In genomic region chr1:119713039-119713537, GRCh38 we compare ENCODE assay signal across 8 cellular contexts. TPM values are rescaled to one million over a fixed set of nuclear protein-coding genes. Genes with fewer than 3 reads are reported as not detected.
DNase-seq lines count a peak whose midpoint lies in the region; ATAC-seq, FAIRE-seq and TF ChIP-seq lines count a peak whose summit lies in the region.

No MANE protein-coding gene starts in this region.

- H3K9ac ChIP-seq in astrocyte (ENCODE audit: low read length) (peak overlapping the region; percentile 78), keratinocyte (ENCODE audit: control insufficient read depth, extremely low read depth, insufficient read depth, low read length) (peak overlapping the region; percentile 84)

- peaks cover 8 to 15% (median 10%) of the 10 kb centered on the region in 4 donors for H3K4me1 Mint-ChIP-seq in CD4-positive, CD25-positive, alpha-beta regulatory T cell
- H3K4me1 Mint-ChIP-seq in astrocyte (ENCODE audit: low read depth, unreplicated experiment): peaks cover 31% of the 10 kb centered on the region

- WGBS in testis, 2 donors: 15 to 19% methylated on average over 15 of the region's 15 CpGs

- no peaks in the 10 kb centered on the region for H3K36me3 ChIP-seq in CD4-positive, CD25-positive, alpha-beta regulatory T cell (ENCODE audit: control insufficient read depth, insufficient read depth, low read length)
- H3K36me3 ChIP-seq in KOPT-K1 (ENCODE audit: insufficient read depth, low read length) (peaks cover 12% of the 10 kb centered on the region; the same call in 1 of the 2 replicates), astrocyte (ENCODE audit: insufficient read depth, low read length) (no peaks in the 10 kb centered on the region), keratinocyte (ENCODE audit: control insufficient read depth in 2 of 2, extremely low read depth in 1 of 2, insufficient read depth in 2 of 2, low read length in 2 of 2) (peaks cover 0 to 11% of the 10 kb centered on the region in 2 experiments), testis (ENCODE audit: low read depth, missing control alignments) (no peaks in the 10 kb centered on the region)

- no peaks in the 10 kb centered on the region for H3K9me3 ChIP-seq in CD4-positive, CD25-positive, alpha-beta regulatory T cell (ENCODE audit: control insufficient read depth in 2 of 2, low read length in 2 of 2)
- H3K9me3 ChIP-seq in KOPT-K1 (ENCODE audit: insufficient read depth, low read length, poor library complexity, severe bottlenecking) (no peaks in the 10 kb centered on the region), astrocyte (ENCODE audit: insufficient read depth, low read depth, low read length) (no peaks in the 10 kb centered on the region), keratinocyte (ENCODE audit: control insufficient read depth, low read depth, low read length) (no peaks in the 10 kb centered on the region), testis (no peaks in the 10 kb centered on the region)

- peaks cover 7% of the 10 kb centered on the region for H3K27me3 ChIP-seq in CD4-positive, CD25-positive, alpha-beta regulatory T cell (ENCODE audit: control insufficient read depth, insufficient read depth, low read length)
- peaks cover 6% of the 10 kb centered on the region for H3K27me3 ChIP-seq in astrocyte (ENCODE audit: insufficient read depth, low read length)
- H3K27me3 ChIP-seq in keratinocyte (ENCODE audit: control insufficient read depth, extremely low read depth, insufficient read depth, low read length): no peaks in the 10 kb centered on the region
- no peaks in the 10 kb centered on the region for H3K27me3 ChIP-seq in testis

- H3K4me1 ChIP-seq in CD4-positive, CD25-positive, alpha-beta regulatory T cell (ENCODE audit: control insufficient read depth, insufficient read depth, low read length, poor library complexity, severe bottlenecking): peaks cover 11% of the 10 kb centered on the region
- H3K4me1 ChIP-seq in astrocyte (ENCODE audit: insufficient read depth, low read length) (peaks cover 12% of the 10 kb centered on the region), keratinocyte (ENCODE audit: control insufficient read depth, extremely low read depth, insufficient read depth, low read length) (peaks cover 28% of the 10 kb centered on the region), testis (peaks cover 33% of the 10 kb centered on the region)

- H3K4me3 Mint-ChIP-seq in CD4-positive, CD25-positive, alpha-beta regulatory T cell: peak overlapping the region; percentile 39 to 93 (median 72)
- H3K4me3 Mint-ChIP-seq in astrocyte (ENCODE audit: unreplicated experiment): peak overlapping the region; percentile 89

- no peak for TF ChIP-seq POLR2A in testis (IDR thresholded peaks at IDR 0.05)

- FAIRE-seq in astrocyte (lab: Jason Lieb, UNC): no peak
- no peak for FAIRE-seq in keratinocyte (lab: Jason Lieb, UNC)

- TF ChIP-seq CTCF in astrocyte (IDR thresholded peaks at IDR 0.05; ENCODE audit: insufficient read depth, low read depth, low read length) (no peak), keratinocyte (optimal IDR thresholded peaks at IDR 0.05 in 1 of 3, IDR thresholded peaks at IDR 0.05 in 1 of 3, conservative IDR thresholded peaks at IDR 0.05 in 1 of 3; ENCODE audit: extremely low read depth in 1 of 3, insufficient read depth in 2 of 3, low read length in 3 of 3) (no peak), testis (IDR thresholded peaks at IDR 0.05) (no peak)

- ATAC-seq in CD4-positive, CD25-positive, alpha-beta regulatory T cell (ENCODE audit: low read depth in 2 of 2): no peak
- ATAC-seq in GM18907 (IDR thresholded peaks at IDR 0.05; ENCODE audit: unreplicated experiment): no peak

- H3K27ac Mint-ChIP-seq in CD4-positive, CD25-positive, alpha-beta regulatory T cell: no peak overlapping the region
- peak overlapping the region; percentile 98 for H3K27ac Mint-ChIP-seq in astrocyte (ENCODE audit: unreplicated experiment)

- peaks cover 12% of the 10 kb centered on the region for H4K20me1 ChIP-seq in astrocyte (ENCODE audit: insufficient read depth, low read length)
- peaks cover 6% of the 10 kb centered on the region for H4K20me1 ChIP-seq in keratinocyte (ENCODE audit: control insufficient read depth, extremely low read depth, insufficient read depth, low read length)

- dilution Hi-C loops in keratinocyte (cut with MboI; ENCODE audit: extremely low pct_ligation_motif_present, low sequenced_read_pairs): no loop called here

- peaks cover 39% of the 10 kb centered on the region for H3K27me3 Mint-ChIP-seq in CD4-positive, CD25-positive, alpha-beta regulatory T cell
- peaks cover 11% of the 10 kb centered on the region for H3K27me3 Mint-ChIP-seq in astrocyte (ENCODE audit: low read depth, unreplicated experiment)

- peaks cover 0 to 2% (median 0%) of the 10 kb centered on the region in 7 donors for H3K9me3 Mint-ChIP-seq in CD4-positive, CD25-positive, alpha-beta regulatory T cell
- no peaks in the 10 kb centered on the region for H3K9me3 Mint-ChIP-seq in astrocyte (ENCODE audit: unreplicated experiment)

- intact Hi-C loops in testis (cut with DNase I; ENCODE audit: low total_unique reads): no loop called here

- no peak overlapping the region for H3K4me3 ChIP-seq in CD4-positive, CD25-positive, alpha-beta regulatory T cell (ENCODE audit: low read depth, low read length)
- H3K4me3 ChIP-seq in astrocyte (ENCODE audit: insufficient read depth, low read depth, low read length) (peak overlapping the region; percentile 58), keratinocyte (ENCODE audit: control insufficient read depth in 2 of 3, extremely low read depth in 1 of 3, insufficient read depth in 2 of 3, low read depth in 1 of 3, low read length in 3 of 3) (peak overlapping the region; percentile 32 to 73 (median 62)), testis (peak overlapping the region; percentile 59 to 65)

- no peaks in the 10 kb centered on the region for H3K9me1 ChIP-seq in keratinocyte (ENCODE audit: control insufficient read depth, extremely low read depth, insufficient read depth, low read length)

- H2AFZ ChIP-seq in astrocyte (ENCODE audit: low read depth, low read length) (peak overlapping the region; percentile 67), keratinocyte (ENCODE audit: control insufficient read depth, low read length) (peak overlapping the region; percentile 72)

- no peak overlapping the region for H3K27ac ChIP-seq in CD4-positive, CD25-positive, alpha-beta regulatory T cell (ENCODE audit: insufficient read depth, low read length, poor library complexity, severe bottlenecking)
- H3K27ac ChIP-seq in KOPT-K1 (ENCODE audit: low read depth, low read length, poor library complexity, severe bottlenecking) (peak overlapping the region; percentile 85), astrocyte (ENCODE audit: low read depth, low read length) (no peak overlapping the region), keratinocyte (ENCODE audit: control insufficient read depth, insufficient read depth, low read length) (peak overlapping the region; percentile 85), testis (peak overlapping the region; percentile 53 to 72)

- H3K4me2 ChIP-seq in astrocyte (ENCODE audit: low read length) (peak overlapping the region; percentile 99), keratinocyte (ENCODE audit: control insufficient read depth, extremely low read depth, insufficient read depth, low read depth, low read length) (peak overlapping the region; percentile 75)

- H3K79me2 ChIP-seq in astrocyte (ENCODE audit: insufficient read depth, low read length): peaks cover 22% of the 10 kb centered on the region
- H3K79me2 ChIP-seq in keratinocyte (ENCODE audit: control insufficient read depth, insufficient read depth, low read length): peaks cover 43% of the 10 kb centered on the region

- no peaks in the 10 kb centered on the region for H3K36me3 Mint-ChIP-seq in CD4-positive, CD25-positive, alpha-beta regulatory T cell
- peaks cover 3% of the 10 kb centered on the region for H3K36me3 Mint-ChIP-seq in astrocyte (ENCODE audit: low read depth, unreplicated experiment)

- DNase-seq in CD4-positive, CD25-positive, alpha-beta regulatory T cell: no peak
- peak; percentile 26 for DNase-seq in astrocyte (ENCODE audit: low read depth)
- DNase-seq in keratinocyte (ENCODE audit: low read depth, low spot score): no peak
- peak; percentile 50 for DNase-seq in testis
- DNase-seq in mesenteric fat pad (ENCODE audit: low spot score): no peak
- no peak for DNase-seq in NK-92 (lab: John Stamatoyannopoulos, UW; ENCODE audit: unreplicated experiment)

RNA-seq across cellular contexts. Expression of gene PHGDH, which starts 1.4 kb away (rescaled TPM):
- 4.9 TPM for total RNA-seq in CD4-positive, CD25-positive, alpha-beta regulatory T cell
- 1 to 10 TPM; 1.5 to 6.6 (median 3.3) TPM for polyA plus RNA-seq in CD4-positive, CD25-positive, alpha-beta regulatory T cell
- total RNA-seq in astrocyte (371 and 509 TPM in 2 replicates), testis (100 to 1,000 TPM in 1 of 2 donors, 10 to 100 TPM in 1; 85.3 to 161 TPM), mesenteric fat pad (30.1 TPM)
- polyA plus RNA-seq in keratinocyte (20.8 to 40.3 TPM (median 29.1 TPM) in 3 replicates), testis (ENCODE audit: insufficient read depth, low read depth, low replicate concordance) (131 TPM)
- 91.3 TPM for polyA plus RNA-seq in keratinocyte (2011; ENCODE audit: low read depth)
- polyA plus RNA-seq in keratinocyte (2011; cell fraction: cytosol; rRNA removed): 12.3 and 21.0 TPM in 2 replicates
- 15.2 and 17.6 TPM in 2 replicates for polyA plus RNA-seq in keratinocyte (2011; cell fraction: nucleus; rRNA removed)
- 69.9 and 79.4 TPM in 2 replicates for polyA plus RNA-seq in keratinocyte (2012; ENCODE audit: low replicate concordance)
- polyA minus RNA-seq in keratinocyte: 31.6 to 64.3 TPM (median 62.2 TPM) in 3 replicates
- 30.5 TPM for polyA minus RNA-seq in keratinocyte (2011; cell fraction: cytosol; rRNA and poly(A)+ RNA removed)
- polyA minus RNA-seq in keratinocyte (2011; cell fraction: nucleus; rRNA and poly(A)+ RNA removed): 9.3 and 9.9 TPM in 2 replicates

RNA-seq across cellular contexts. Expression of gene HMGCS2, which starts 55.6 kb away (rescaled TPM):
- total RNA-seq in CD4-positive, CD25-positive, alpha-beta regulatory T cell: not detected
- not detected for polyA plus RNA-seq in CD4-positive, CD25-positive, alpha-beta regulatory T cell
- not detected in 2 replicates for total RNA-seq in astrocyte
- 0.05 TPM in 1 of 3 replicates, not detected in the others for polyA plus RNA-seq in keratinocyte
- not detected for polyA plus RNA-seq in keratinocyte (2011; ENCODE audit: low read depth)
- polyA plus RNA-seq in keratinocyte (2011; cell fraction: cytosol; rRNA removed): not detected in 2 replicates
- polyA plus RNA-seq in keratinocyte (2011; cell fraction: nucleus; rRNA removed): not detected in 2 replicates
- polyA plus RNA-seq in keratinocyte (2012; ENCODE audit: low replicate concordance): not detected in 2 replicates
- not detected in 3 replicates for polyA minus RNA-seq in keratinocyte
- polyA minus RNA-seq in keratinocyte (2011; cell fraction: cytosol; rRNA and poly(A)+ RNA removed): not detected
- not detected in 2 replicates for polyA minus RNA-seq in keratinocyte (2011; cell fraction: nucleus; rRNA and poly(A)+ RNA removed)
- total RNA-seq in testis: 10 to 100 TPM in 1 of 2 donors, 1 to 10 TPM in 1; 2.5 to 43.6 TPM
- polyA plus RNA-seq in testis (ENCODE audit: insufficient read depth, low read depth, low replicate concordance): 93.7 TPM
- total RNA-seq in mesenteric fat pad: 0.71 TPM

Comparison
In these comparisons a context has a peak if more than half of its experiments do, and no peak if none do; other contexts are left out.
1. DNase-seq: peak in astrocyte (single experiment) and testis (single experiment); none in CD4-positive, CD25-positive, alpha-beta regulatory T cell (0 of 3), keratinocyte (single experiment), mesenteric fat pad (single experiment) and NK-92 (single experiment).
2. H3K27ac ChIP-seq: peak in KOPT-K1 (single experiment), keratinocyte (single experiment) and testis (2 of 2); none in CD4-positive, CD25-positive, alpha-beta regulatory T cell (single experiment) and astrocyte (single experiment).